18 cellular contexts compared by ENCODE assay signal in the genomic region with DNA sequence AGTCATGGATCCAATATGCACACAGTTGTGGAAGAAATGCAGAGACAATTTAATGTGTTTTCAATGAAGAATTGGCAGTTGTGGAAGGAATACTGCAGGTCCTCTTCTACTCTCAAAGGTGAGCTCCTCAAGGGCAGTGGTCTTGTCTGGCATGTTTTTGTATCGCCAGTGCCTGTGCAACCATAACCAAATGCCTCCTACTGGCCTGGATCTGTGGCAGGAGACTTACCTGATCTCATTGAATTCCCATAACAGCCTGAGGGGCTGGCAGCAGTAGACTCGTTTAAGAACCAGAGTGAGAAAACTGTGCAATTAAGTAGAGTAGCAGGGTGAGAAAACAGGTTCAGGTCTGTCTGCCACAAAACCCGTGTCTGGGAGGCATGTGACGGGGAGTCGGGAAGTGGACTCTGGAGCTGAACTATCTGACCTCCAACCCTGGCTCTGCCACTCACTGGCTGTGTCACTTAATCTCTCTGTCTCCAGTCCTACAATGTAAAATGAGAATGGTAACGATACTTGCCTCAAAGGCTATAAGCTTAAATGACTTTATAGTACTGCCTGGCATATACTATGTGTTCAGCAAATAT.
A peak's percentile ranks its signal among the peaks of the same experiment; 100 is the strongest.
DNase-seq lines count a peak whose midpoint lies in the region; FAIRE-seq and TF ChIP-seq lines count a peak whose summit lies in the region.
"Had no signal": no experiment of that assay in that cellular context is flagged by ENCODE, and none has a peak within 500 bp of the region (broad histone marks: within the 10 kb centered on the region; RNA-seq: fewer than 3 reads in every experiment).

No MANE protein-coding gene starts in this region.

- no peak for TF ChIP-seq EP300 in transverse colon (IDR thresholded peaks at IDR 0.05; ENCODE audit: low read depth)

- H3K27ac ChIP-seq in Karpas-422 (ENCODE audit: low read length) (no peak overlapping the region), trophoblast cell (ENCODE audit: low read depth, low read length) (no peak overlapping the region), transverse colon (no peak overlapping the region)

- H3K14ac ChIP-seq in trophoblast cell (ENCODE audit: low read length), result no peak overlapping the region

- no peak overlapping the region for H3K23ac ChIP-seq in trophoblast cell (ENCODE audit: low read length)

- FAIRE-seq in bronchial epithelial cell (lab: Jason Lieb, UNC), result peak; percentile 52
- FAIRE-seq: G401.6, GM12892, H54 had no signal

- peak overlapping the region; percentile 68 for H2AFZ ChIP-seq in Karpas-422 (ENCODE audit: low read length)
- H2AFZ ChIP-seq in trophoblast cell (ENCODE audit: insufficient read depth, low read length, poor library complexity), result no peak overlapping the region

- in situ Hi-C loops in transverse colon (cut with MboI; ENCODE audit: low pct_ligation_motif_present in 1 of 4, low pct_unique_long_range_greater_than_20kb in 1 of 4, low sequenced_read_pairs in 3 of 4), result no loop called here

- no peak overlapping the region for H4K8ac ChIP-seq in trophoblast cell (ENCODE audit: low read depth, low read length)

- no peak for DNase-seq in Karpas-422
- no peak for DNase-seq in bronchial epithelial cell (ENCODE audit: low read depth)
- no peak for DNase-seq in trophoblast cell
- no peak for DNase-seq in lower leg skin (ENCODE audit: low spot score in 2 of 2)
- no peak for DNase-seq in transverse colon
- DNase-seq in MV-4-11 (lab: John Stamatoyannopoulos, UW), result no peak
- DNase-seq: C1 segment of cervical spinal cord; Calu3; CD4-positive, alpha-beta memory T cell; COR-L47; DMS53; DMS79 treated with DMSO at 0.1 percent for 48 hours; GOT3; HFFc6 had no signal

- H2BK5ac ChIP-seq in trophoblast cell (ENCODE audit: low read depth, low read length, poor library complexity), result no peak overlapping the region

- TF ChIP-seq POLR2A in lower leg skin (IDR thresholded peaks at IDR 0.05), result no peak
- TF ChIP-seq POLR2A in transverse colon (IDR thresholded peaks at IDR 0.05), result no peak

- no CpG with 5 or more reads among the region's 6 CpGs for WGBS in trophoblast cell (ENCODE audit: extremely low coverage, insufficient coverage, insufficient read length)
- WGBS in lower leg skin, 2 donors, result 57 to 59% methylated on average over 6 of the region's 6 CpGs
- WGBS in transverse colon (ENCODE audit: low coverage in 1 of 2), 2 donors, result 77 to 80% methylated on average over 3 to 6 of the region's 6 CpGs

- H3K36me3 ChIP-seq in Karpas-422 (ENCODE audit: insufficient read depth, low read length), result peaks cover 10% of the 10 kb centered on the region; the same call in 1 of the 2 replicates
- no peaks in the 10 kb centered on the region for H3K36me3 ChIP-seq in bronchial epithelial cell (ENCODE audit: control insufficient read depth, insufficient read depth, low read length)
- H3K36me3 ChIP-seq in trophoblast cell (ENCODE audit: control insufficient read depth in 1 of 2, insufficient read depth in 2 of 2, low read length in 2 of 2), result no peaks in the 10 kb centered on the region
- H3K36me3 ChIP-seq in transverse colon, result no peaks in the 10 kb centered on the region
- H3K36me3 ChIP-seq: HAP-1 had no signal

- H3K79me1 ChIP-seq in trophoblast cell (ENCODE audit: low read length), result no peaks in the 10 kb centered on the region

- H4K12ac ChIP-seq in trophoblast cell (ENCODE audit: low read depth, low read length), result no peak overlapping the region

- TF ChIP-seq CTCF in bronchial epithelial cell (IDR thresholded peaks at IDR 0.05; ENCODE audit: insufficient read depth, low read length, severe bottlenecking) (no peak), lower leg skin (IDR thresholded peaks at IDR 0.05) (no peak), transverse colon (IDR thresholded peaks at IDR 0.05) (no peak)

- H3K9me2 ChIP-seq in Karpas-422 (replicated peaks; ENCODE audit: insufficient read depth, low read length), result no peaks in the 10 kb centered on the region

- intact Hi-C loops in lower leg skin (cut with DNase I; ENCODE audit: low total_unique reads) (no loop called here), transverse colon (cut with DNase I; ENCODE audit: low total_unique reads) (no loop called here)

- no peak overlapping the region for H2BK12ac ChIP-seq in trophoblast cell (ENCODE audit: low read length)

- H3K27me3 ChIP-seq in Karpas-422 (ENCODE audit: low read length) (no peaks in the 10 kb centered on the region), bronchial epithelial cell (ENCODE audit: control insufficient read depth, insufficient read depth, low read length) (no peaks in the 10 kb centered on the region), trophoblast cell (ENCODE audit: insufficient read depth, low read length) (no peaks in the 10 kb centered on the region), transverse colon (no peaks in the 10 kb centered on the region)

- no peak overlapping the region for H3K18ac ChIP-seq in trophoblast cell (ENCODE audit: low read length)

- H3K4ac ChIP-seq in trophoblast cell (ENCODE audit: low read depth, low read length), result no peak overlapping the region

- no peak overlapping the region for H3K9ac ChIP-seq in Karpas-422 (ENCODE audit: low read length)
- no peak overlapping the region for H3K9ac ChIP-seq in trophoblast cell (ENCODE audit: low read length)

- no peaks in the 10 kb centered on the region for H4K20me1 ChIP-seq in Karpas-422 (ENCODE audit: insufficient read depth, low read depth, low read length)

- H3K4me2 ChIP-seq in Karpas-422 (ENCODE audit: low read depth, low read length, poor library complexity, severe bottlenecking), result no peak overlapping the region
- H3K4me2 ChIP-seq in trophoblast cell (ENCODE audit: low read length), result peak overlapping the region; percentile 2

- no peak overlapping the region for H2BK120ac ChIP-seq in trophoblast cell (ENCODE audit: insufficient read depth, low read length, poor library complexity)

- no peak overlapping the region for H2AK5ac ChIP-seq in trophoblast cell (ENCODE audit: low read length)

- H3K4me3 ChIP-seq in Karpas-422 (ENCODE audit: low read length) (no peak overlapping the region), bronchial epithelial cell (ENCODE audit: low read depth, low read length) (no peak overlapping the region), trophoblast cell (ENCODE audit: low read depth, low read length) (no peak overlapping the region), lower leg skin (ENCODE audit: low read depth, poor library complexity, severe bottlenecking) (no peak overlapping the region), transverse colon (no peak overlapping the region)
- H3K4me3 ChIP-seq: HAP-1 had no signal

- H3K9me3 ChIP-seq in Karpas-422 (ENCODE audit: low read length) (peaks cover 13% of the 10 kb centered on the region), trophoblast cell (ENCODE audit: insufficient read depth, low read depth, low read length) (no peaks in the 10 kb centered on the region), transverse colon (peaks cover 0 to 2% of the 10 kb centered on the region in 2 donors)
- H3K9me3 ChIP-seq: HAP-1 had no signal

- H3K4me1 ChIP-seq in Karpas-422 (ENCODE audit: low read length) (peaks cover 12% of the 10 kb centered on the region), trophoblast cell (ENCODE audit: control insufficient read depth in 1 of 2, insufficient read depth in 2 of 2, low read length in 2 of 2) (peaks cover 0 to 6% of the 10 kb centered on the region in 2 experiments), transverse colon (no peaks in the 10 kb centered on the region)
- H3K4me1 ChIP-seq: HAP-1 had no signal

- H3K79me2 ChIP-seq in Karpas-422 (ENCODE audit: low read length) (no peaks in the 10 kb centered on the region), trophoblast cell (ENCODE audit: control insufficient read depth, insufficient read depth, low read length, poor library complexity) (no peaks in the 10 kb centered on the region)

- no peak overlapping the region for H4K91ac ChIP-seq in trophoblast cell (ENCODE audit: low read depth, low read length)
